8 cellular contexts compared by ENCODE assay signal in genomic region chr1:1511533-1512285, GRCh38. TPM values are rescaled to one million over a fixed set of nuclear protein-coding genes. Genes with fewer than 3 reads are reported as not detected.
A peak's percentile ranks its signal among the peaks of the same experiment; 100 is the strongest.
DNase-seq lines count a peak whose midpoint lies in the region; TF ChIP-seq lines count a peak whose summit lies in the region.

ATAD3A (plus strand) TSS chr1:1512162; CDS start chr1:1512269, 107 bp downstream.

- H3K9ac ChIP-seq in neural progenitor cell (peak within 1 kb of the TSS; percentile 77), stomach smooth muscle (ENCODE audit: low read length in 2 of 2) (peak within 1 kb of the TSS; percentile 80 to 81)

- DNase-seq in GM04503 (ENCODE audit: low read depth): peak; percentile 80
- peak; percentile 88 for DNase-seq in HFF-Myc (ENCODE audit: extremely low read depth, low read depth)
- peak; percentile 95 for DNase-seq in MV-4-11 (lab: John Stamatoyannopoulos, UW)
- peak; percentile 97 to 98 for DNase-seq in SJSA1 (ENCODE audit: low read depth in 1 of 2, low spot score in 2 of 2)
- DNase-seq in activated gamma-delta T cell treated with anti-CD3 and anti-CD28 coated beads, Interleukin-2, amount 50 U/mL, for 16 hours (ENCODE audit: low read depth): peak; percentile 90
- DNase-seq in foreskin fibroblast: peak; percentile 99 to 100
- peak; percentile 99 for DNase-seq in neural progenitor cell (ENCODE audit: low spot score)

- peak within 1 kb of the TSS; percentile 95 for H3K27ac Mint-ChIP-seq in neural progenitor cell

- H2AFZ ChIP-seq in neural progenitor cell (replicated peaks): peak within 1 kb of the TSS; percentile 35

- H3K27ac ChIP-seq in SJSA1: peak within 1 kb of the TSS; percentile 88
- H3K27ac ChIP-seq in neural progenitor cell: peak within 1 kb of the TSS; percentile 80
- peak within 1 kb of the TSS; percentile 74 for H3K27ac ChIP-seq in stomach smooth muscle (ENCODE audit: low read length)

- no peaks in the 10 kb centered on the region for H3K9me3 Mint-ChIP-seq in neural progenitor cell

- no peak for TF ChIP-seq CTCF in HFF-Myc (IDR thresholded peaks at IDR 0.05; ENCODE audit: low read depth, low read length, missing control alignments)
- TF ChIP-seq CTCF in foreskin fibroblast (IDR thresholded peaks at IDR 0.05; ENCODE audit: low read depth, low read length): no peak
- TF ChIP-seq CTCF in neural progenitor cell (IDR thresholded peaks at IDR 0.05): no peak

- H3K9me3 ChIP-seq in SJSA1 (replicated peaks) (no peaks in the 10 kb centered on the region), neural progenitor cell (ENCODE audit: low read depth) (no peaks in the 10 kb centered on the region), stomach smooth muscle (ENCODE audit: control insufficient read depth in 2 of 2, low read length in 2 of 2) (no peaks in the 10 kb centered on the region)

- peak within 1 kb of the TSS; percentile 94 for H3K4me3 Mint-ChIP-seq in neural progenitor cell

- peaks cover 7% of the 10 kb centered on the region for H3K79me2 ChIP-seq in neural progenitor cell (ENCODE audit: low read depth)

- H3K36me3 ChIP-seq in SJSA1 (peaks cover 29% of the 10 kb centered on the region), neural progenitor cell (no peaks in the 10 kb centered on the region), stomach smooth muscle (ENCODE audit: control insufficient read depth in 2 of 2, insufficient read depth in 2 of 2, low read length in 2 of 2) (no peaks in the 10 kb centered on the region)

- H3K4me3 ChIP-seq in HFF-Myc (replicated peaks; ENCODE audit: low read depth, low read length) (peak within 1 kb of the TSS; percentile 80), SJSA1 (peak within 1 kb of the TSS; percentile 92), foreskin fibroblast (ENCODE audit: low read depth in 1 of 2, low read length in 2 of 2) (peak within 1 kb of the TSS; percentile 83 to 87), neural progenitor cell (peak within 1 kb of the TSS; percentile 68), stomach smooth muscle (ENCODE audit: low read length in 2 of 2) (peak within 1 kb of the TSS; percentile 78 to 91)

- peaks cover 13% of the 10 kb centered on the region for H3F3A ChIP-seq in neural progenitor cell (ENCODE audit: low read depth)

- H4K20me1 ChIP-seq in neural progenitor cell (ENCODE audit: low read depth): no peaks in the 10 kb centered on the region

- H3K27me3 ChIP-seq in SJSA1 (replicated peaks) (no peaks in the 10 kb centered on the region), neural progenitor cell (no peaks in the 10 kb centered on the region), stomach smooth muscle (ENCODE audit: control insufficient read depth in 1 of 2, insufficient read depth in 2 of 2, low read length in 2 of 2) (no peaks in the 10 kb centered on the region)

- peaks cover 6% of the 10 kb centered on the region; the same call in 1 of the 2 replicates for H3K4me1 ChIP-seq in SJSA1 (replicated peaks)
- H3K4me1 ChIP-seq in neural progenitor cell: no peaks in the 10 kb centered on the region
- peaks cover 12% of the 10 kb centered on the region for H3K4me1 ChIP-seq in stomach smooth muscle (ENCODE audit: control insufficient read depth, insufficient read depth, low read length)

- peak within 1 kb of the TSS; percentile 92 for H3K4me2 ChIP-seq in neural progenitor cell

- no peaks in the 10 kb centered on the region for H3K27me3 Mint-ChIP-seq in neural progenitor cell (ENCODE audit: insufficient read depth, low read depth)

- no peaks in the 10 kb centered on the region for H3K36me3 Mint-ChIP-seq in neural progenitor cell

- peaks cover 6% of the 10 kb centered on the region for H3K4me1 Mint-ChIP-seq in neural progenitor cell

RNA-seq across cellular contexts. Expression of gene ATAD3A, which starts in this region (rescaled TPM):
- 32.7 and 51.6 TPM in 2 replicates for total RNA-seq in SJSA1 (2014; rRNA removed; shearing (Covaris generic))
- total RNA-seq in neural progenitor cell (ENCODE audit: low replicate concordance): 7.8 and 25.1 TPM in 2 replicates

Comparison
In these comparisons a context has a peak if more than half of its experiments do, and no peak if none do; other contexts are left out.
1. Peak in every context shown above with its lines: DNase-seq, H3K4me3 ChIP-seq and H3K27ac ChIP-seq.